Comparison of ENCODE assay signal across 9 cellular contexts in the genomic region with DNA sequence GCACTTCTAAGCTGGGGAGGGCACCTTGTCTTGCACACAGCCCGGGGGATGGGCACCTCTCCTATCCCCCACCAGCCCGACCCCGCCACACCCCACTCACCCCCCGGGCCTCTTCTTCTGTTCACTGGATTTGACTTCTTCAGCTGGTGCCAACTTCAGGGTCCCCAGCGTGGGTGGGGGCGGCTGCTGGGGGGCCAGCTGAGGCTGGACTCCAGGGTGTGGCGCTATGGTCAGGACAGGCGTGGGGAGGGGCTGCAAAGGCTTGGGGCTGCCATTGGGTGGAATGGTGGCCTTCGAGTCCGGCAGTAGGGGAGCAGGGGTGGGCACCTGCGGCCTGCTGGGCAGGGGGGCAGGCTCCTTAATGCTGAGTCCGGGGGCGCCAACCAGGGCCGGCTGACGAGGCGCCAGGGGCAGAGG. TPM values are rescaled to one million over a fixed set of nuclear protein-coding genes. Genes with fewer than 3 reads are reported as not detected.
DNase-seq lines count a peak whose midpoint lies in the region; ATAC-seq, FAIRE-seq and TF ChIP-seq lines count a peak whose summit lies in the region.
"Had no signal": no experiment of that assay in that cellular context is flagged by ENCODE, and none has a peak within 500 bp of the region (broad histone marks: within the 10 kb centered on the region; RNA-seq: fewer than 3 reads in every experiment).

No MANE protein-coding gene starts in this region.

- H3K4me1 ChIP-seq in K562 (replicated peaks in 1 of 2; ENCODE audit: control insufficient read depth in 2 of 2, insufficient read depth in 2 of 2, low read length in 2 of 2) (peaks cover 46 to 73% of the 10 kb centered on the region in 2 experiments), suprapubic skin (peaks cover 83% of the 10 kb centered on the region)

- TF ChIP-seq EP300 in K562 (IDR thresholded peaks at IDR 0.05; ENCODE audit: low read length), result no peak
- no peak for TF ChIP-seq EP300 in suprapubic skin (IDR thresholded peaks at IDR 0.05)

- H3K9me3 ChIP-seq in K562 (replicated peaks; ENCODE audit: control insufficient read depth, insufficient read depth, low read depth, low read length) (no peaks in the 10 kb centered on the region), suprapubic skin (no peaks in the 10 kb centered on the region)

- in situ Hi-C loops in K562 (cut with MboI), result no loop called here

- H3K36me3 ChIP-seq in K562 (ENCODE audit: control insufficient read depth, insufficient read depth, low read length) (peaks cover 23% of the 10 kb centered on the region; the same call in 2 of the 3 replicates), suprapubic skin (no peaks in the 10 kb centered on the region)

- no peaks in the 10 kb centered on the region for H3K9me3 Mint-ChIP-seq in T-helper 1 cell treated with Interleukin-12 subunit alpha and Interleukin-12 subunit beta and Interleukin-4 antibody, amounts not matched to agents 30 μg/mL and 1 μg/mL, for 36 hours
- no peaks in the 10 kb centered on the region for H3K9me3 Mint-ChIP-seq in memory B cell

- FAIRE-seq in K562 (lab: Jason Lieb, UNC), result no peak

- CTCF ChIA-PET in K562 (lab: Yijun Ruan, JAX; ENCODE audit: low intra/inter-chr PET ratio), result no interaction called here

- peaks cover 76% of the 10 kb centered on the region for H3K79me2 ChIP-seq in K562 (ENCODE audit: control insufficient read depth, insufficient read depth, low read length)

- H3K4me3 ChIP-seq in K562 (no peak overlapping the region), suprapubic skin (peak overlapping the region; percentile 68)

- intact Hi-C loops in K562 (cut with micrococcal nuclease), result no loop called here

- ATAC-seq in K562 (no peak), memory B cell (ENCODE audit: low read depth) (no peak), GM18498 (IDR thresholded peaks at IDR 0.05; ENCODE audit: unreplicated experiment) (no peak), HG02571 (IDR thresholded peaks at IDR 0.05; ENCODE audit: unreplicated experiment) (no peak), HG03175 (IDR thresholded peaks at IDR 0.05; ENCODE audit: unreplicated experiment) (no peak)

- no peak for TF ChIP-seq POLR2A in K562 (conservative IDR thresholded peaks at IDR 0.05)
- TF ChIP-seq POLR2A in suprapubic skin (IDR thresholded peaks at IDR 0.05), result no peak

- H3K9me1 ChIP-seq in K562 (ENCODE audit: control insufficient read depth, insufficient read depth, low read length), result peaks cover 3% of the 10 kb centered on the region

- peak overlapping the region; percentile 86 for H3K27ac Mint-ChIP-seq in T-helper 1 cell treated with Interleukin-12 subunit alpha and Interleukin-12 subunit beta and Interleukin-4 antibody, amounts not matched to agents 30 μg/mL and 1 μg/mL, for 36 hours
- peak overlapping the region; percentile 62 for H3K27ac Mint-ChIP-seq in memory B cell

- peaks cover 40% of the 10 kb centered on the region for H3K4me1 Mint-ChIP-seq in T-helper 1 cell treated with Interleukin-12 subunit alpha and Interleukin-12 subunit beta and Interleukin-4 antibody, amounts not matched to agents 30 μg/mL and 1 μg/mL, for 36 hours (ENCODE audit: low read depth)
- peaks cover 52% of the 10 kb centered on the region for H3K4me1 Mint-ChIP-seq in memory B cell

- H4K20me1 ChIP-seq in K562 (replicated peaks; ENCODE audit: control insufficient read depth, insufficient read depth, low read length), result 0 out of 2 replicates have a peak, but pooled peaks cover 3% of the 10 kb centered on the region

- H3K27ac ChIP-seq in K562 (ENCODE audit: extremely low read depth, low read depth, low read length) (no peak overlapping the region), suprapubic skin (peak overlapping the region; percentile 99)

- DNase-seq in T-helper 1 cell, result no peak
- no peak for DNase-seq in K562 (ENCODE audit: extremely low read depth in 1 of 4, low spot score in 3 of 4)
- DNase-seq in memory B cell (ENCODE audit: low spot score in 2 of 2), result no peak
- peak in 1 of 2 donors; percentile 76 for DNase-seq in suprapubic skin (ENCODE audit: low spot score in 2 of 2)
- DNase-seq: ACHN had no signal

- no peak for TF ChIP-seq RAD21 in K562 (CRISPR knock-in tag; conservative IDR thresholded peaks at IDR 0.05 in 1 of 2, IDR thresholded peaks at IDR 0.05 in 1 of 2)

- H3K27me3 Mint-ChIP-seq in T-helper 1 cell treated with Interleukin-12 subunit alpha and Interleukin-12 subunit beta and Interleukin-4 antibody, amounts not matched to agents 30 μg/mL and 1 μg/mL, for 36 hours (ENCODE audit: low read depth), result no peaks in the 10 kb centered on the region
- H3K27me3 Mint-ChIP-seq in memory B cell, result no peaks in the 10 kb centered on the region

- H3K9ac ChIP-seq in K562 (ENCODE audit: insufficient read depth in 1 of 2, low read depth in 2 of 2, low read length in 2 of 2), result peak overlapping the region; percentile 41 to 89; a peak in 3 of 4 replicates

- BruUV-seq in K562 (replicated peaks; lab: Mats Ljungman, UMichigan), result no TSS peak

- peak overlapping the region; percentile 68; the same call in 1 of the 2 replicates for H3K4me2 ChIP-seq in K562 (ENCODE audit: insufficient read depth, low read length)

- no peak overlapping the region for H2AFZ ChIP-seq in K562 (ENCODE audit: low read depth, low read length)

- POLR2A ChIA-PET in K562 (lab: Yijun Ruan, JAX), result interaction anchor here (0.6 to 4.0 kb wide), 2 partner anchors 12 to 312 kb away, joined by 4 to 24 read pairs; no protein-coding TSS in a partner anchor

- H3K27me3 ChIP-seq in K562 (ENCODE audit: control insufficient read depth in 2 of 2, insufficient read depth in 2 of 2, low read length in 2 of 2) (no peaks in the 10 kb centered on the region), suprapubic skin (no peaks in the 10 kb centered on the region)

- H3K36me3 Mint-ChIP-seq in T-helper 1 cell treated with Interleukin-12 subunit alpha and Interleukin-12 subunit beta and Interleukin-4 antibody, amounts not matched to agents 30 μg/mL and 1 μg/mL, for 36 hours (ENCODE audit: low read depth), result peaks cover 2% of the 10 kb centered on the region
- no peaks in the 10 kb centered on the region for H3K36me3 Mint-ChIP-seq in memory B cell

- TF ChIP-seq CTCF in K562 (IDR thresholded peaks at IDR 0.05 in 2 of 3, conservative IDR thresholded peaks at IDR 0.05 in 1 of 3; ENCODE audit: insufficient read depth in 2 of 3, low read depth in 1 of 3, low read length in 3 of 3) (no peak), suprapubic skin (IDR thresholded peaks at IDR 0.05) (no peak)

- 90% methylated on average over 2 of the region's 16 CpGs for WGBS in K562 (ENCODE audit: insufficient coverage, low coverage, missing lambda C conversion rate)
- WGBS in suprapubic skin, result 89% methylated on average over 8 of the region's 16 CpGs

- H3K4me3 Mint-ChIP-seq in T-helper 1 cell treated with Interleukin-12 subunit alpha and Interleukin-12 subunit beta and Interleukin-4 antibody, amounts not matched to agents 30 μg/mL and 1 μg/mL, for 36 hours, result peak overlapping the region; percentile 48
- H3K4me3 Mint-ChIP-seq in memory B cell, result peak overlapping the region; percentile 67

RNA-seq across cellular contexts. Expression of a gene that starts 6.1 kb away (rescaled TPM):
- 22.3 and 43.6 TPM in 2 replicates for total RNA-seq in K562 (2011; cell fraction: chromatin; rRNA removed; ENCODE audit: low replicate concordance)
- 17.0 and 19.3 TPM in 2 replicates for total RNA-seq in K562 (2011; cell fraction: nucleolus; rRNA removed)
- total RNA-seq in K562 (2011; cell fraction: nucleoplasm; rRNA removed), result 18.7 and 31.2 TPM in 2 replicates
- total RNA-seq in K562 (2014; rRNA removed), result 7.8 and 8.7 TPM in 2 replicates
- 2.9 and 3.1 TPM in 2 replicates for total RNA-seq in K562 (2014; rRNA removed; fragmentation: Illumina TruSeq; extraction: Trizol)
- 4.9 and 5.3 TPM in 2 replicates for total RNA-seq in K562 (2015; rRNA removed; fragmentation: Illumina TruSeq; extraction: Trizol)
- 20.3 and 23.8 TPM in 2 replicates for total RNA-seq in K562 (2021)
- 3.3 and 4.9 TPM in 2 replicates for polyA plus RNA-seq in K562 (2011; rRNA removed)
- 5.2 and 6.1 TPM in 2 replicates for polyA plus RNA-seq in K562 (2011; cell fraction: cytosol; rRNA removed)
- polyA plus RNA-seq in K562 (2011; cell fraction: nucleus; rRNA removed), result 9.4 and 16.7 TPM in 2 replicates
- polyA plus RNA-seq in K562 (2012), result 11.9 and 12.2 TPM in 2 replicates
- polyA plus RNA-seq in K562 (2014; fragmentation: Illumina TruSeq; extraction: Trizol), result 7.1 and 12.4 TPM in 2 replicates
- polyA plus RNA-seq in K562 (2014; fragmentation: Nextera tagmentation; extraction: Ambion mirVana), result under 1 TPM; 0.18 to 0.21 TPM
- polyA plus RNA-seq in K562 (2014; rRNA removed), result 11.3 and 13.4 TPM in 2 replicates
- polyA minus RNA-seq in K562 (2011; rRNA and poly(A)+ RNA removed), result 2.2 and 2.4 TPM in 2 replicates
- 4.2 and 5.2 TPM in 2 replicates for polyA minus RNA-seq in K562 (2011; cell fraction: cytosol; rRNA and poly(A)+ RNA removed)
- polyA minus RNA-seq in K562 (2011; cell fraction: nucleus; rRNA and poly(A)+ RNA removed), result 3.2 and 3.9 TPM in 2 replicates
- 10 to 100 TPM; 20.9 to 50.0 (median 44.1) TPM for total RNA-seq in suprapubic skin

RNA-seq across cellular contexts. Expression of a gene that starts 57.5 kb away (rescaled TPM):
- 68.3 and 189 TPM in 2 replicates for total RNA-seq in K562 (2011; cell fraction: chromatin; rRNA removed; ENCODE audit: low replicate concordance)
- 83.7 and 87.9 TPM in 2 replicates for total RNA-seq in K562 (2011; cell fraction: nucleolus; rRNA removed)
- total RNA-seq in K562 (2011; cell fraction: nucleoplasm; rRNA removed), result 62.3 and 62.5 TPM in 2 replicates
- total RNA-seq in K562 (2014; rRNA removed), result 14.8 and 15.9 TPM in 2 replicates
- 4.9 and 9.1 TPM in 2 replicates for total RNA-seq in K562 (2014; rRNA removed; fragmentation: Illumina TruSeq; extraction: Trizol)
- 11.8 and 13.0 TPM in 2 replicates for total RNA-seq in K562 (2015; rRNA removed; fragmentation: Illumina TruSeq; extraction: Trizol)
- total RNA-seq in K562 (2021), result 15.3 and 20.2 TPM in 2 replicates
- polyA plus RNA-seq in K562 (2011; rRNA removed), result 20.7 and 22.6 TPM in 2 replicates
- 18.1 and 32.9 TPM in 2 replicates for polyA plus RNA-seq in K562 (2011; cell fraction: cytosol; rRNA removed)
- polyA plus RNA-seq in K562 (2011; cell fraction: nucleus; rRNA removed), result 125 and 246 TPM in 2 replicates
- 22.3 and 33.7 TPM in 2 replicates for polyA plus RNA-seq in K562 (2012)
- polyA plus RNA-seq in K562 (2014; fragmentation: Illumina TruSeq; extraction: Trizol), result 14.9 and 16.3 TPM in 2 replicates
- polyA plus RNA-seq in K562 (2014; fragmentation: Nextera tagmentation; extraction: Ambion mirVana), result under 1 TPM; 0.20 to 0.62 TPM
- polyA plus RNA-seq in K562 (2014; rRNA removed), result 24.1 and 26.3 TPM in 2 replicates
- 7.6 and 10.0 TPM in 2 replicates for polyA minus RNA-seq in K562 (2011; rRNA and poly(A)+ RNA removed)
- polyA minus RNA-seq in K562 (2011; cell fraction: cytosol; rRNA and poly(A)+ RNA removed), result 7.5 and 8.6 TPM in 2 replicates
- 21.7 and 23.0 TPM in 2 replicates for polyA minus RNA-seq in K562 (2011; cell fraction: nucleus; rRNA and poly(A)+ RNA removed)
- 100 to 1,000 TPM in 2 of 4 donors, 10 to 100 TPM in 2; 48.2 to 117 (median 90.4) TPM for total RNA-seq in suprapubic skin

RNA-seq across cellular contexts. Expression of a gene that starts 58.5 kb away (rescaled TPM):
- total RNA-seq in K562 (2011; cell fraction: chromatin; rRNA removed; ENCODE audit: low replicate concordance), result 56.9 and 60.1 TPM in 2 replicates
- 41.0 and 43.8 TPM in 2 replicates for total RNA-seq in K562 (2011; cell fraction: nucleolus; rRNA removed)
- total RNA-seq in K562 (2011; cell fraction: nucleoplasm; rRNA removed), result 43.1 TPM in 2 replicates
- total RNA-seq in K562 (2014; rRNA removed), result 87.5 and 90.0 TPM in 2 replicates
- total RNA-seq in K562 (2014; rRNA removed; fragmentation: Illumina TruSeq; extraction: Trizol), result 58.4 and 59.9 TPM in 2 replicates
- 55.2 and 55.5 TPM in 2 replicates for total RNA-seq in K562 (2015; rRNA removed; fragmentation: Illumina TruSeq; extraction: Trizol)
- 59.3 and 62.6 TPM in 2 replicates for total RNA-seq in K562 (2021)
- 15.6 and 16.4 TPM in 2 replicates for polyA plus RNA-seq in K562 (2011; rRNA removed)
- 11.1 and 11.6 TPM in 2 replicates for polyA plus RNA-seq in K562 (2011; cell fraction: cytosol; rRNA removed)
- polyA plus RNA-seq in K562 (2011; cell fraction: nucleus; rRNA removed), result 32.0 and 43.6 TPM in 2 replicates
- polyA plus RNA-seq in K562 (2012), result 24.8 and 48.3 TPM in 2 replicates
- 58.1 and 60.3 TPM in 2 replicates for polyA plus RNA-seq in K562 (2014; fragmentation: Illumina TruSeq; extraction: Trizol)
- polyA plus RNA-seq in K562 (2014; fragmentation: Nextera tagmentation; extraction: Ambion mirVana), result 10 to 100 TPM; 16.4 to 41.1 TPM
- 35.5 and 36.8 TPM in 2 replicates for polyA plus RNA-seq in K562 (2014; rRNA removed)
- polyA minus RNA-seq in K562 (2011; rRNA and poly(A)+ RNA removed), result 14.5 and 19.0 TPM in 2 replicates
- 34.4 and 42.5 TPM in 2 replicates for polyA minus RNA-seq in K562 (2011; cell fraction: cytosol; rRNA and poly(A)+ RNA removed)
- polyA minus RNA-seq in K562 (2011; cell fraction: nucleus; rRNA and poly(A)+ RNA removed), result 42.3 and 64.4 TPM in 2 replicates
- 10 to 100 TPM; 44.3 to 68.6 (median 59.3) TPM for total RNA-seq in suprapubic skin
